ENCODE assay signal across 8 cellular contexts in genomic region chr20:38032585-38033329, GRCh38. TPM values are rescaled to one million over a fixed set of nuclear protein-coding genes. Genes with fewer than 3 reads are reported as not detected.
DNase-seq lines count a peak whose midpoint lies in the region; ATAC-seq lines count a peak whose summit lies in the region.

No MANE protein-coding gene starts in this region.

- H3K27me3 Mint-ChIP-seq in activated naive CD8-positive, alpha-beta T cell treated with anti-CD3 and anti-CD28 coated beads, Interleukin-2, amount 50 U/mL, for 24 hours = no peaks in the 10 kb centered on the region

- ATAC-seq in GM21737 (IDR thresholded peaks at IDR 0.05; ENCODE audit: unreplicated experiment) = peak; percentile 52
- peak; percentile 45 for ATAC-seq in activated naive CD8-positive, alpha-beta T cell treated with anti-CD3 and anti-CD28 coated beads, Interleukin-2, amount 50 U/mL, for 24 hours

- peak overlapping the region; percentile 98 for H3K27ac Mint-ChIP-seq in activated naive CD8-positive, alpha-beta T cell treated with anti-CD3 and anti-CD28 coated beads, Interleukin-2, amount 50 U/mL, for 24 hours

- peak overlapping the region; percentile 95 for H3K4me3 ChIP-seq in iPS-20b (ENCODE audit: low read length)

- no peaks in the 10 kb centered on the region for H3K9me3 Mint-ChIP-seq in activated naive CD8-positive, alpha-beta T cell treated with anti-CD3 and anti-CD28 coated beads, Interleukin-2, amount 50 U/mL, for 24 hours

- peaks cover 61% of the 10 kb centered on the region for H3K36me3 Mint-ChIP-seq in activated naive CD8-positive, alpha-beta T cell treated with anti-CD3 and anti-CD28 coated beads, Interleukin-2, amount 50 U/mL, for 24 hours (ENCODE audit: low read depth)

- peaks cover 14% of the 10 kb centered on the region; the same call in 1 of the 2 replicates for H3K4me1 ChIP-seq in iPS-20b (ENCODE audit: insufficient read depth, low read length)

- H3K9ac ChIP-seq in iPS-20b (ENCODE audit: low read depth, low read length) = peak overlapping the region; percentile 86

- peaks cover 79% of the 10 kb centered on the region for H3K4me1 Mint-ChIP-seq in activated naive CD8-positive, alpha-beta T cell treated with anti-CD3 and anti-CD28 coated beads, Interleukin-2, amount 50 U/mL, for 24 hours

- peak overlapping the region; percentile 89 for H3K4me3 Mint-ChIP-seq in activated naive CD8-positive, alpha-beta T cell treated with anti-CD3 and anti-CD28 coated beads, Interleukin-2, amount 50 U/mL, for 24 hours

- no peaks in the 10 kb centered on the region for H3K9me3 ChIP-seq in KOPT-K1 (ENCODE audit: insufficient read depth, low read length, poor library complexity, severe bottlenecking)
- H3K9me3 ChIP-seq in iPS-20b (ENCODE audit: insufficient read depth, low read depth, low read length) = no peaks in the 10 kb centered on the region

- DNase-seq in NCI-H2171 (lab: John Stamatoyannopoulos, UW) (peak; percentile 48), NCI-H2171 treated with DMSO at 0.1 percent for 48 hours (lab: John Stamatoyannopoulos, UW) (no peak), dermis blood vessel endothelial cell (no peak)
- peak; percentile 71 for DNase-seq in activated naive CD8-positive, alpha-beta T cell treated with anti-CD3 and anti-CD28 coated beads, Interleukin-2, amount 50 U/mL, for 24 hours
- peak in 2 of 3 donors; percentile 48 to 54 for DNase-seq in stimulated activated CD4-positive, alpha-beta T cell treated with anti-CD3 and anti-CD28 coated beads, TNF-alpha, amount 100 ng/mL, for 48 hours (ENCODE audit: low read depth in 3 of 3)

- peaks cover 49% of the 10 kb centered on the region for H3K36me3 ChIP-seq in KOPT-K1 (ENCODE audit: insufficient read depth, low read length)
- peaks cover 27% of the 10 kb centered on the region for H3K36me3 ChIP-seq in iPS-20b (ENCODE audit: insufficient read depth, low read depth, low read length)

- H3K27me3 ChIP-seq in iPS-20b (ENCODE audit: insufficient read depth, low read length) = no peaks in the 10 kb centered on the region

- H3K27ac ChIP-seq in KOPT-K1 (ENCODE audit: low read depth, low read length, poor library complexity, severe bottlenecking) = peak overlapping the region; percentile 94
- H3K27ac ChIP-seq in iPS-20b (ENCODE audit: low read length) = peak overlapping the region; percentile 93

RNA-seq across cellular contexts. Expression of gene TTI1, which starts 0.5 kb away (rescaled TPM):
- 18.5 and 22.2 TPM in 2 replicates for total RNA-seq in dermis blood vessel endothelial cell

RNA-seq across cellular contexts. Expression of gene RPRD1B, which starts 0.8 kb away (rescaled TPM):
- 17.7 and 22.1 TPM in 2 replicates for total RNA-seq in dermis blood vessel endothelial cell

Comparison
In these comparisons a context has a peak if more than half of its experiments do, and no peak if none do; other contexts are left out.
1. DNase-seq: peak in NCI-H2171 (single experiment), activated naive CD8-positive, alpha-beta T cell treated with anti-CD3 and anti-CD28 coated beads, Interleukin-2, amount 50 U/mL, for 24 hours (single experiment) and stimulated activated CD4-positive, alpha-beta T cell treated with anti-CD3 and anti-CD28 coated beads, TNF-alpha, amount 100 ng/mL, for 48 hours (2 of 3); none in NCI-H2171 treated with DMSO at 0.1 percent for 48 hours (single experiment) and dermis blood vessel endothelial cell (single experiment).